Comparison of ENCODE assay signal across 13 cellular contexts in genomic region chr13:30111810-30112209, GRCh38.
DNase-seq lines count a peak whose midpoint lies in the region; ATAC-seq and TF ChIP-seq lines count a peak whose summit lies in the region.
"Had no signal": no experiment of that assay in that cellular context is flagged by ENCODE, and none has a peak within 500 bp of the region (broad histone marks: within the 10 kb centered on the region; RNA-seq: fewer than 3 reads in every experiment).

No MANE protein-coding gene starts in this region.

- H3K79me2 ChIP-seq in PC-9 (ENCODE audit: low read depth) (no peaks in the 10 kb centered on the region), fibroblast of lung (ENCODE audit: control insufficient read depth, insufficient read depth, low read length) (no peaks in the 10 kb centered on the region)

- H3K9me3 ChIP-seq in PC-9 (ENCODE audit: insufficient read depth, low read depth) (no peaks in the 10 kb centered on the region), fibroblast of lung (ENCODE audit: control insufficient read depth, insufficient read depth, low read depth, low read length) (no peaks in the 10 kb centered on the region)

- peaks cover 5% of the 10 kb centered on the region; the same call in 1 of the 2 replicates for H3F3A ChIP-seq in PC-9 (ENCODE audit: insufficient read depth, low read depth)

- intact Hi-C loops in PC-9 (cut with micrococcal nuclease; ENCODE audit: unreplicated experiment) = no loop called here

- TF ChIP-seq CTCF in GM12864 (IDR thresholded peaks at IDR 0.05; ENCODE audit: low read depth, low read length, missing control alignments) (peak; percentile 46), PC-9 (conservative IDR thresholded peaks at IDR 0.05) (peak; percentile 23; the same call in 1 of the 2 replicates), fibroblast of lung (conservative IDR thresholded peaks at IDR 0.05 in 1 of 2, IDR thresholded peaks at IDR 0.05 in 1 of 2; ENCODE audit: low read depth in 1 of 2, low read length in 2 of 2) (peak; percentile 18 to 22)

- H3K27ac ChIP-seq in PC-9 (no peak overlapping the region), fibroblast of lung (ENCODE audit: insufficient read depth, low read length) (no peak overlapping the region)

- H3K36me3 ChIP-seq in PC-9 (ENCODE audit: low read depth) (no peaks in the 10 kb centered on the region), fibroblast of lung (ENCODE audit: control insufficient read depth, insufficient read depth, low read length) (no peaks in the 10 kb centered on the region)

- ATAC-seq in GM21447 (IDR thresholded peaks at IDR 0.05; ENCODE audit: unreplicated experiment) (no peak), HG03520 (IDR thresholded peaks at IDR 0.05; ENCODE audit: unreplicated experiment) (no peak), GM21717 (IDR thresholded peaks at IDR 0.05; ENCODE audit: unreplicated experiment) (no peak)
- ATAC-seq: natural killer cell had no signal

- H3K4me3 ChIP-seq in GM12864 (ENCODE audit: low read depth, low read length) = no peak overlapping the region
- H3K4me3 ChIP-seq in PC-9 = no peak overlapping the region
- H3K4me3 ChIP-seq in fibroblast of lung (replicated peaks in 1 of 4; ENCODE audit: control extremely low read depth in 1 of 4, insufficient read depth in 1 of 4, low read depth in 3 of 4, low read length in 4 of 4) = no peak overlapping the region

- CTCF ChIA-PET in PC-9 (lab: Charles Lee) = interaction anchor here (1.1 to 1.4 kb wide), 3 partner anchors 268 to 435 kb away, joined by 3 to 5 read pairs (median 4); no protein-coding TSS in a partner anchor

- H3K9me2 ChIP-seq in PC-9 (ENCODE audit: insufficient read depth) = no peaks in the 10 kb centered on the region

- no peak overlapping the region for H3K9ac ChIP-seq in fibroblast of lung (ENCODE audit: insufficient read depth, low read length)

- H3K4me2 ChIP-seq in PC-9 (no peak overlapping the region), fibroblast of lung (ENCODE audit: extremely low read depth, insufficient read depth, low read length) (no peak overlapping the region)

- H3K4me1 ChIP-seq in PC-9 (replicated peaks; ENCODE audit: insufficient read depth) (peaks cover 42% of the 10 kb centered on the region), fibroblast of lung (ENCODE audit: control insufficient read depth, extremely low read depth, insufficient read depth, low read length) (peaks cover 2% of the 10 kb centered on the region)

- H3K27me3 ChIP-seq in PC-9 (ENCODE audit: insufficient read depth, low read depth) = no peaks in the 10 kb centered on the region
- H3K27me3 ChIP-seq in fibroblast of lung (ENCODE audit: control insufficient read depth, insufficient read depth, low read length) = no peaks in the 10 kb centered on the region

- POLR2A ChIA-PET in PC-9 (lab: Charles Lee; ENCODE audit: unreplicated experiment) = no interaction called here

- H4K20me1 ChIP-seq in PC-9 (ENCODE audit: insufficient read depth) = no peaks in the 10 kb centered on the region
- H4K20me1 ChIP-seq in fibroblast of lung (ENCODE audit: control insufficient read depth, extremely low read depth, insufficient read depth, low read length) = no peaks in the 10 kb centered on the region

- no TSS peak for BruUV-seq in PC-9 (replicated peaks; lab: Mats Ljungman, UMichigan)

- DNase-seq in AG08396 (ENCODE audit: low spot score) = peak; percentile 38
- no peak for DNase-seq in GM12864 (ENCODE audit: low read depth)
- no peak for DNase-seq in PC-9
- DNase-seq in fibroblast of lung (ENCODE audit: low read depth in 2 of 2) = no peak
- no peak for DNase-seq in NCI-H146 (lab: John Stamatoyannopoulos, UW)
- DNase-seq: activated gamma-delta T cell treated with Interleukin-2 at 50 U/mL for 16 hours, foreskin melanocyte, GOT3, KG1, natural killer cell had no signal

- H2AFZ ChIP-seq in PC-9 (no peak overlapping the region), fibroblast of lung (ENCODE audit: low read length) (no peak overlapping the region)
